In genomic region chr10:98408799-98409198, GRCh38 we compare ENCODE assay signal across 19 cellular contexts.
"Had no signal": no experiment of that assay in that cellular context is flagged by ENCODE, and none has a peak within 500 bp of the region (broad histone marks: within the 10 kb centered on the region; RNA-seq: fewer than 3 reads in every experiment).

No MANE protein-coding gene starts in this region.

- H3K4me3 ChIP-seq: coronary artery, esophagus muscularis mucosa, right atrium auricular region, skin epidermis, transverse colon had no signal

- H3K27ac Mint-ChIP-seq: activated B cell treated with CpG ODN at 0.5 μM for 24 hours; activated naive CD8-positive, alpha-beta T cell; activated T-cell treated with anti-CD3 and anti-CD28 coated beads, Interleukin-2, amount 50 U/mL, for 72 hours had no signal

- H3K4me3 Mint-ChIP-seq: activated B cell treated with CpG ODN at 0.5 μM for 24 hours; activated naive CD8-positive, alpha-beta T cell; activated T-cell treated with anti-CD3 and anti-CD28 coated beads, Interleukin-2, amount 50 U/mL, for 72 hours; nephron progenitor cell had no signal

- ATAC-seq: stimulated activated naive CD8-positive, alpha-beta T cell treated with anti-CD3 and anti-CD28 coated beads, Interleukin-15, Interleukin-2, amounts not matched to agents 100 U/mL and 50 U/mL, for 24 hours had no signal

- H3K27me3 Mint-ChIP-seq: activated B cell treated with CpG ODN at 0.5 μM for 24 hours; activated naive CD8-positive, alpha-beta T cell had no signal

- H3K36me3 ChIP-seq: right atrium auricular region, transverse colon had no signal

- H3K27ac ChIP-seq: coronary artery, esophagus muscularis mucosa, right atrium auricular region, skin epidermis, transverse colon had no signal

- H3K9me3 ChIP-seq: esophagus muscularis mucosa, right atrium auricular region, transverse colon had no signal

- H3K27me3 ChIP-seq: esophagus muscularis mucosa, right atrium auricular region, transverse colon had no signal

- DNase-seq: activated B cell treated with CpG ODN at 0.5 μM for 24 hours; activated CD4-positive, alpha-beta T cell treated with anti-CD3 and anti-CD28 coated beads for 48 hours; activated CD8-positive, alpha-beta memory T cell treated with anti-CD3 and anti-CD28 coated beads, Interleukin-2, amount 50 U/mL, for 48 hours; activated gamma-delta T cell; activated T-cell treated with anti-CD3 and anti-CD28 coated beads, Interleukin-2, amount 50 U/mL, for 72 hours; amniotic stem cell; caudate nucleus; hippocampal formation; mesenchymal stem cell; nephron progenitor cell; occipital lobe; stimulated activated CD4-positive, alpha-beta T cell treated with anti-CD3 and anti-CD28 coated beads, Interleukin-4, amount 100 ng/mL, for 24 hours; stimulated activated naive CD8-positive, alpha-beta T cell treated with anti-CD3 and anti-CD28 coated beads, Interleukin-15, Interleukin-2, amounts not matched to agents 100 U/mL and 50 U/mL, for 24 hours; transverse colon had no signal
